Comparison of ENCODE assay signal across 8 cellular contexts in the genomic region with DNA sequence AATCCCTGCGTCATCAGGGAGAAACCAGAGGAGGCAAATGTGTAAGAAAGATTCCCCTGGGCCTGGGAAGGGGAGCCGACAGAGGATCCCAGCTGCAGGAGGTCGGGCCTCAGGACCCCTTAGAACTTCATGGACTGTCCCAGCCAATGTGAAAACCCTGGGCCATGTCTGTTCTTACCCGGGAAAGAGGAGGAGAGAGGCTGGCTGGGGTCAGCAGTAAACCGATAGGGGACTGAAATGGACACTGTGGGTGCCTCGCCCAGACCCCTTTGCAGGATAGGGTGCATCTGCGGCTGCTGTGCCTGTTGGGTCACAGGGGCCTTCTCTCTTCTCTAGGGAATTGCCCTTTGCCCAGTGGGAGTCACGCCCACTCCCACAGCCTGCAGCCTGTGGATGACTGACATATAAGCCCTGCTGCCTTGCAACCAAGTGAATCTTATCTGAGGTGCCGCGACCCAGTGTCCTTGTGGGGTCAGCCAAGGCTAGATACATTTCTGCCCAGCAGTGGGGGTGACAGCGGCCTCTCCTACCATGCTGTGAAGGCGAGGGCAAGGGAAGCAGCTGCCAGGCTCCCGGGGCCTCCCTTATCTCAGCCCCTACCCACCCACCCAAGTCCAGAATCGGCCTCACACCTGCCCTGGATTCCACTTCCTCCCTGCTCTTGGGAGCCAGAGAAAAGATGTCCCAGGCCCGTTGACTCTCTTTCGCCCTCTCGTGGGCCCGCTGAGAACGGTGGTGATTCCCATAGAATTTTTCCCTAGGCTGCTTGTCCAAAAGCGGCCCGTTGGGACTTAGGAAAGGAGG. TPM values are rescaled to one million over a fixed set of nuclear protein-coding genes. Genes with fewer than 3 reads are reported as not detected.
DNase-seq lines count a peak whose midpoint lies in the region; ATAC-seq, FAIRE-seq and TF ChIP-seq lines count a peak whose summit lies in the region.

No MANE protein-coding gene starts in this region.

- DNase-seq in NCI-H510A treated with DMSO at 0.1 percent for 48 hours (lab: John Stamatoyannopoulos, UW) (peak; percentile 61), NCI-H510A (lab: John Stamatoyannopoulos, UW) (no peak), NCI-H460 (ENCODE audit: extremely low read depth, low read depth) (peak; percentile 62), fibroblast of peridontal ligament (ENCODE audit: extremely low read depth) (peak; percentile 93), pancreas (peak; percentile 41 to 87 (median 77))
- DNase-seq in activated T-cell treated with anti-CD3 and anti-CD28 coated beads, Interleukin-2, amount 50 U/mL, for 1 hour, result peak; percentile 50

- H3K27ac ChIP-seq in pancreas, result no peak overlapping the region

- no peaks in the 10 kb centered on the region for H3K9me3 ChIP-seq in pancreas

- H3K27me3 ChIP-seq in pancreas, result no peaks in the 10 kb centered on the region

- intact Hi-C loops in pancreas (cut with DNase I), result no loop called here

- no peak overlapping the region for H3K4me3 ChIP-seq in pancreas

- no peaks in the 10 kb centered on the region for H3K36me3 ChIP-seq in pancreas

- peak; percentile 83 to 96 (median 92) for ATAC-seq in pancreas
- no peak for ATAC-seq in GM18498 (IDR thresholded peaks at IDR 0.05; ENCODE audit: unreplicated experiment)
- ATAC-seq in GM21526 (IDR thresholded peaks at IDR 0.05; ENCODE audit: low FRiP score, unreplicated experiment), result no peak

- TF ChIP-seq CTCF in pancreas (IDR thresholded peaks at IDR 0.05), result peak; percentile 49 to 57 (median 54)

- peaks cover 0 to 3% (median 0%) of the 10 kb centered on the region in 3 donors for H3K4me1 ChIP-seq in pancreas

- WGBS in pancreas, 2 donors, result 36 to 42% methylated on average over 21 of the region's 21 CpGs

- no peak for FAIRE-seq in pancreas (lab: Jason Lieb, UNC)

RNA-seq across cellular contexts. Expression of a gene that starts 57.1 kb away (rescaled TPM):
- total RNA-seq in NCI-H460 (2014; rRNA removed; shearing (Covaris generic)), result 86.0 and 107 TPM in 2 replicates
- 105 and 120 TPM in 2 replicates for polyA plus RNA-seq in NCI-H460 (2014; cell fraction: nucleus; rRNA removed)
- total RNA-seq in pancreas, result 1 to 10 TPM; 4.7 to 9.5 (median 7.8) TPM
- polyA plus RNA-seq in pancreas, result 1 to 10 TPM; 6.2 to 8.1 TPM

Comparison
In these comparisons a context has a peak if more than half of its experiments do, and no peak if none do; other contexts are left out.
1. ATAC-seq: peak in pancreas (4 of 4); none in GM18498 (single experiment) and GM21526 (single experiment).